ENCODE assay signal across 8 cellular contexts in the genomic region with DNA sequence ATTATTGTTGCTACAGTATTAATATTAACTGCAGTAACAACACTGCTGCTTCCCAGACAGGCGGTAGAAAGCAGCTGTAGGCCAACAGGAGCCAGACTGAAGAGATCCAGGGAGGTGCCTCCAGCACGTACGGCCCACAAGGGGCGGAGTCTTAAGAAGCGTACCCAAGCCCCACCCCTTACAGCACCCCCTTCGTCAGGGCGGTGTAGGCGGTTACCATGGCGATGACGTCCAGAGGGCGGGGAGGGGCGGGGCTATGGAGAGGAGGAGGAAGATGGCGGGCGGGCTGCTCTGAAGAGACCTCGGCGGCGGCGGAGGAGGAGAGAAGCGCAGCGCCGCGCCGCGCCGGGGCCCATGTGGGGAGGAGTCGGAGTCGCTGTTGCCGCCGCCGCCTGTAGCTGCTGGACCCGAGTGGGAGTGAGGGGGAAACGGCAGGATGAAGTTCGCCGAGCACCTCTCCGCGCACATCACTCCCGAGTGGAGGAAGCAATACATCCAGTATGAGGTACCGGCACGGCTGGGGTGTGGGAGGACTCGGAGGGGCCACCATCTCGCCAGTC. TPM values are rescaled to one million over a fixed set of nuclear protein-coding genes. Genes with fewer than 3 reads are reported as not detected.
DNase-seq lines count a peak whose midpoint lies in the region; ATAC-seq and TF ChIP-seq lines count a peak whose summit lies in the region.

A gene (plus strand): TSS at position 257 of the 560 bp plus-strand sequence. CDS start 180 bp downstream, at position 437.

- peak within 1 kb of the TSS; percentile 89 for H3K27ac ChIP-seq in IMR-90 (ENCODE audit: insufficient read depth, low read length)

- H3K4me1 ChIP-seq in IMR-90 (ENCODE audit: control insufficient read depth, insufficient read depth, low read length) (no peaks in the 10 kb centered on the region), mucosa of descending colon (ENCODE audit: low read depth) (peaks cover 5% of the 10 kb centered on the region)

- peak within 1 kb of the TSS; percentile 77 for H2BK5ac ChIP-seq in IMR-90 (ENCODE audit: low read depth, low read length, poor library complexity, severe bottlenecking)

- H2AFZ ChIP-seq in IMR-90 (replicated peaks; ENCODE audit: low read length, poor library complexity) = peak within 1 kb of the TSS; percentile 99

- no peaks in the 10 kb centered on the region; the same call in 1 of the 2 replicates for H3K9me1 ChIP-seq in IMR-90 (ENCODE audit: insufficient read depth, low read length)

- no peak within 1 kb of the TSS for H4K5ac ChIP-seq in IMR-90 (ENCODE audit: low read depth, low read length)

- in situ Hi-C loops in IMR-90 (cut with MboI; ENCODE audit: low sequenced_read_pairs) = loop anchor here (10.0 kb wide), 1 partner anchor 513 kb away; no protein-coding TSS in a partner anchor

- no peaks in the 10 kb centered on the region for H3K27me3 ChIP-seq in IMR-90 (ENCODE audit: control insufficient read depth, insufficient read depth, low read length)

- BruUV-seq in IMR-90 (replicated peaks; lab: Mats Ljungman, UMichigan) = no TSS peak

- ATAC-seq in GM21528 (IDR thresholded peaks at IDR 0.05; ENCODE audit: low FRiP score, unreplicated experiment) = peak; percentile 95
- peak; percentile 99 for ATAC-seq in IMR-90 (ENCODE audit: low read depth)
- ATAC-seq in mucosa of descending colon = peak; percentile 99

- peak; percentile 47 for TF ChIP-seq RAD21 in IMR-90 (IDR thresholded peaks at IDR 0.05; ENCODE audit: low read length)

- no peak within 1 kb of the TSS for H2AK5ac ChIP-seq in IMR-90 (ENCODE audit: low read depth, low read length)

- no peak within 1 kb of the TSS for H3K56ac ChIP-seq in IMR-90 (ENCODE audit: extremely low read depth, insufficient read depth, low read length)

- peak within 1 kb of the TSS; percentile 21; the same call in 1 of the 2 replicates for H3K18ac ChIP-seq in IMR-90 (ENCODE audit: low read depth, low read length)

- peak within 1 kb of the TSS; percentile 71 for H2BK120ac ChIP-seq in IMR-90 (ENCODE audit: low read depth, low read length)

- peaks cover 8 to 29% of the 10 kb centered on the region in 2 experiments for H3K79me1 ChIP-seq in IMR-90 (ENCODE audit: low read depth in 1 of 2, low read length in 2 of 2)

- peak within 1 kb of the TSS; percentile 98 for H3K14ac ChIP-seq in IMR-90 (replicated peaks; ENCODE audit: low read depth, low read length)

- peak within 1 kb of the TSS; percentile 79 for H4K91ac ChIP-seq in IMR-90 (ENCODE audit: insufficient read depth, low read depth, low read length)

- peak within 1 kb of the TSS in 1 of 2 experiments; percentile 63; a peak in 1 of 4 replicates for H4K8ac ChIP-seq in IMR-90 (ENCODE audit: low read depth in 2 of 2, low read length in 2 of 2)

- H3K4me3 ChIP-seq in IMR-90 (ENCODE audit: insufficient read depth, low read depth, low read length) = peak within 1 kb of the TSS; percentile 94
- H3K4me3 ChIP-seq in epithelial cell of esophagus (ENCODE audit: low read length) = peak within 1 kb of the TSS; percentile 88
- peak within 1 kb of the TSS; percentile 61 for H3K4me3 ChIP-seq in mucosa of descending colon

- POLR2A ChIA-PET in IMR-90 (lab: Charles Lee; ENCODE audit: unreplicated experiment) = interaction anchor here (0.6 kb wide), 1 partner anchor 15 kb away, joined by 3 read pairs; no protein-coding TSS in a partner anchor

- intact Hi-C loops in IMR-90 (cut with micrococcal nuclease) = loop anchor here (1.0 to 5.0 kb wide), 4 partner anchors 99 to 535 kb away; no protein-coding TSS in a partner anchor
- intact Hi-C loops in mucosa of descending colon (cut with DNase I, micrococcal nuclease) = loop anchor here in 1 of 2 donors (5.0 kb wide), 1 partner anchor 230 kb away; no protein-coding TSS in a partner anchor

- peak within 1 kb of the TSS; percentile 39; the same call in 1 of the 2 replicates for H2BK20ac ChIP-seq in IMR-90 (ENCODE audit: low read depth, low read length)

- no peaks in the 10 kb centered on the region for H3K9me3 ChIP-seq in IMR-90 (ENCODE audit: control insufficient read depth, insufficient read depth, low read length)
- no peaks in the 10 kb centered on the region for H3K9me3 ChIP-seq in mucosa of descending colon

- peak; percentile 74 for TF ChIP-seq POLR2A in IMR-90 (IDR thresholded peaks at IDR 0.05; ENCODE audit: low read depth, low read length)

- peak within 1 kb of the TSS; percentile 96 for H3K23ac ChIP-seq in IMR-90 (ENCODE audit: low read depth, low read length)

- dilution Hi-C loops in IMR-90 (cut with HindIII; ENCODE audit: low sequenced_read_pairs, unreplicated experiment) = no loop called here

- H2BK15ac ChIP-seq in IMR-90 (ENCODE audit: low read depth, low read length) = peak within 1 kb of the TSS; percentile 76; the same call in 2 of the 3 replicates

- peak; percentile 37 for TF ChIP-seq CTCF in IMR-90 (conservative IDR thresholded peaks at IDR 0.05; ENCODE audit: low read depth, low read length)
- peak; percentile 20 for TF ChIP-seq CTCF in epithelial cell of esophagus (IDR thresholded peaks at IDR 0.05; ENCODE audit: insufficient read depth, low read depth, low read length, missing control alignments)
- no peak for TF ChIP-seq CTCF in mucosa of descending colon (IDR thresholded peaks at IDR 0.05)

- CTCF ChIA-PET in IMR-90 (lab: Yijun Ruan, JAX) = interaction anchor here (0.9 to 2.0 kb wide), 5 partner anchors 17 to 232 kb away, joined by 3 to 6 read pairs (median 4); no protein-coding TSS in a partner anchor

- peaks cover 15% of the 10 kb centered on the region; the same call in 1 of the 2 replicates for H4K20me1 ChIP-seq in IMR-90 (ENCODE audit: insufficient read depth, low read length)

- H3K4me2 ChIP-seq in IMR-90 (ENCODE audit: low read depth, low read length) = peak within 1 kb of the TSS; percentile 88

- WGBS in IMR-90 (ENCODE audit: extremely low coverage in 2 of 2, insufficient read length in 1 of 2), 2 experiments = 0% methylated on average over 10 of the region's 41 CpGs; no CpG with 5 or more reads in 1 of the 2 experiments

- peak within 1 kb of the TSS; percentile 82 for H3K9ac ChIP-seq in IMR-90 (ENCODE audit: low read depth, low read length)

- H3K4ac ChIP-seq in IMR-90 (ENCODE audit: low read depth, low read length) = peak within 1 kb of the TSS; percentile 90

- peak within 1 kb of the TSS; percentile 94 for H2AK9ac ChIP-seq in IMR-90 (replicated peaks; ENCODE audit: low read depth, low read length, poor library complexity)

- DNase-seq in DMS153 (lab: John Stamatoyannopoulos, UW) (peak; percentile 99), IMR-90 (peak; percentile 99), OCI-M1 (lab: John Stamatoyannopoulos, UW) (peak; percentile 99), activated T-cell treated with anti-CD3 and anti-CD28 coated beads for 24 hours (ENCODE audit: low read depth) (peak; percentile 97), epithelial cell of esophagus (ENCODE audit: low read depth) (peak; percentile 99), mucosa of descending colon (peak; percentile 98 to 99 (median 99))
- peak; percentile 97 for DNase-seq in stimulated activated CD8-positive, alpha-beta memory T cell treated with anti-CD3 and anti-CD28 coated beads, Interleukin-4, amount 100 ng/mL, for 24 hours (ENCODE audit: low read depth)

- H3K36me3 ChIP-seq in IMR-90 (ENCODE audit: control insufficient read depth, insufficient read depth, low read length) (no peaks in the 10 kb centered on the region), mucosa of descending colon (ENCODE audit: low read depth) (no peaks in the 10 kb centered on the region)

TF ChIP-seq in IMR-90, 13 proteins besides CTCF, POLR2A, EP300 and RAD21:
- TF ChIP-seq RCOR1 (IDR thresholded peaks at IDR 0.05; ENCODE audit: insufficient replicate concordance, low read length) = no peak
- peak; percentile 85; the same call in 1 of the 2 replicates for TF ChIP-seq MAZ (IDR thresholded peaks at IDR 0.05; ENCODE audit: borderline replicate concordance, low read depth, low read length)

RNA-seq across cellular contexts. Expression of the gene that starts here (rescaled TPM):
- 25.1 and 25.3 TPM in 2 replicates for total RNA-seq in IMR-90 (2012; rRNA removed)
- 10.8 and 11.8 TPM in 2 replicates for polyA plus RNA-seq in IMR-90 (2012; rRNA removed)
- polyA plus RNA-seq in IMR-90 (2012; cell fraction: cytosol; rRNA removed) = 2.6 and 4.2 TPM in 2 replicates
- 0.82 and 6.8 TPM in 2 replicates for polyA plus RNA-seq in IMR-90 (2012; cell fraction: nucleus; rRNA removed; ENCODE audit: low replicate concordance)
- 10 to 100 TPM; 31.6 to 64.9 (median 34.6) TPM for total RNA-seq in mucosa of descending colon

Comparison
In these comparisons a context has a peak if more than half of its experiments do, and no peak if none do; other contexts are left out.
1. Peak in every context shown above with its lines: DNase-seq, ATAC-seq, H3K4me3 ChIP-seq and H3K27ac ChIP-seq.